12 cellular contexts compared by ENCODE assay signal in the genomic region with DNA sequence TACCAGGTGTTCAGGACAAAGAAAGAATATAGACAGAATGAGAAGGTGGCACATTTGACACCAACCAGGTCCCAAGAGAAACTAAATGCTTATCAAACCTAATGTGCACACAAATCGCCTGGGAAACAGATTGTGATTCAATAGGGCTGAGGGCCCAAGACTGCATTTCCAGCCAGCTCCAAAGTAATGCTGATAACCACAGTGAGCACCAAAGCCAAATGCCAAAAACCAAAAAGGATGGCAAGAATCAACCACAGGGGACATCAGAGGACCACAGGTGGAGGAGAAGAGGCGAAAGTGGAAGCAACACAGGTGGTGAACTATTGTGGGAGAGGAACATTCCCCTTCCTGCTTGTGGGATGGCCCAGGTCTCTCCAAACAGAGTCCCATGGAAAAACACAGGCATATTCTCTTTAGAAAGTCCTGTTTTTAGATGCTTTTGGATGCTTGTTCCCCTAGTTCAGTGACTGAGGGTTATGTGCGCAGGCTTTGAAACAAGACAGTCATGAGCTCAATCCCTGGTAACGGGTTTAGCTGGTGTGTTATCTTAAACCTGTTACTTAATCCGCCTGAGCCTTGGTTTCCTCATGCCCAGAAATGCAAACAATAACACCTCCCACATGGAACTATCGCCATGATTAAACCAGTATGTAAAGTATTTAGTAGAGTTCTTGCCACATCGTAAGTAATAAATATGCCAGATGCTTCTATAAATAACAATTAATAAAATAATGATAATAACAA.
DNase-seq lines count a peak whose midpoint lies in the region; ATAC-seq, FAIRE-seq and TF ChIP-seq lines count a peak whose summit lies in the region.
"Had no signal": no experiment of that assay in that cellular context is flagged by ENCODE, and none has a peak within 500 bp of the region (broad histone marks: within the 10 kb centered on the region; RNA-seq: fewer than 3 reads in every experiment).

No MANE protein-coding gene starts in this region.

- peak overlapping the region in 1 of 2 donors; percentile 39 for H3K27ac ChIP-seq in kidney (ENCODE audit: low read depth in 2 of 2, low read length in 2 of 2)

- H3K9me3 ChIP-seq in adipocyte (ENCODE audit: control insufficient read depth, low read length) (no peaks in the 10 kb centered on the region), kidney (ENCODE audit: control insufficient read depth in 1 of 2, low read length in 2 of 2) (no peaks in the 10 kb centered on the region)

- no peaks in the 10 kb centered on the region for H3K27me3 ChIP-seq in adipocyte (replicated peaks; ENCODE audit: control insufficient read depth, insufficient read depth, low read length)

- no peak for TF ChIP-seq CTCF in kidney (IDR thresholded peaks at IDR 0.05; ENCODE audit: borderline replicate concordance, extremely low read depth, insufficient read depth)

- no peak for FAIRE-seq in kidney (lab: Jason Lieb, UNC)

- DNase-seq in AG08395 (ENCODE audit: low spot score) (peak; percentile 30), adipocyte (ENCODE audit: low read depth) (no peak), left cardiac atrium (no peak), sciatic nerve (ENCODE audit: low spot score) (no peak), NCI-H446 (lab: John Stamatoyannopoulos, UW) (no peak), middle frontal gyrus (ENCODE audit: extremely low spot score, low spot score) (no peak), kidney (no peak)
- DNase-seq: activated CD4-positive, alpha-beta T cell treated with anti-CD3 and anti-CD28 coated beads, Interleukin-2, amount 50 U/mL, for 4 hours; C1 segment of cervical spinal cord; NCI-H748 treated with DMSO at 0.1 percent for 48 hours; stimulated activated naive CD4-positive, alpha-beta T cell had no signal

- peak overlapping the region; percentile 85 for H3K9ac ChIP-seq in adipocyte (ENCODE audit: low read length)
- no peak overlapping the region for H3K9ac ChIP-seq in kidney (ENCODE audit: low read length in 2 of 2)

- H3K36me3 ChIP-seq in adipocyte (ENCODE audit: control insufficient read depth, insufficient read depth, low read length, severe bottlenecking) = no peaks in the 10 kb centered on the region
- no peaks in the 10 kb centered on the region for H3K36me3 ChIP-seq in kidney (ENCODE audit: control insufficient read depth in 1 of 2, insufficient read depth in 2 of 2, low read length in 2 of 2)

- H3K4me1 ChIP-seq in adipocyte (ENCODE audit: control insufficient read depth, insufficient read depth, low read length) = peaks cover 66% of the 10 kb centered on the region
- H3K4me1 ChIP-seq in kidney (ENCODE audit: control insufficient read depth in 1 of 2, insufficient read depth in 1 of 2, low read depth in 1 of 2, low read length in 2 of 2) = no peaks in the 10 kb centered on the region

- intact Hi-C loops in left cardiac atrium (cut with DNase I) = loop anchor here in 1 of 2 donors (5.0 to 10.0 kb wide), 3 partner anchors 58 to 175 kb away; no protein-coding TSS in a partner anchor
- intact Hi-C loops in sciatic nerve (cut with DNase I) = no loop called here
- intact Hi-C loops in kidney (cut with DNase I) = no loop called here

- H3K4me3 ChIP-seq in adipocyte (ENCODE audit: low read length) = peak overlapping the region; percentile 12
- no peak overlapping the region for H3K4me3 ChIP-seq in kidney (ENCODE audit: low read length in 2 of 2)

- ATAC-seq in left cardiac atrium = peak; percentile 12 to 44
- ATAC-seq in sciatic nerve = peak; percentile 23
- ATAC-seq in GM18907 (IDR thresholded peaks at IDR 0.05; ENCODE audit: unreplicated experiment) = no peak
